Comparison of ENCODE assay signal across 13 cellular contexts in the genomic region with DNA sequence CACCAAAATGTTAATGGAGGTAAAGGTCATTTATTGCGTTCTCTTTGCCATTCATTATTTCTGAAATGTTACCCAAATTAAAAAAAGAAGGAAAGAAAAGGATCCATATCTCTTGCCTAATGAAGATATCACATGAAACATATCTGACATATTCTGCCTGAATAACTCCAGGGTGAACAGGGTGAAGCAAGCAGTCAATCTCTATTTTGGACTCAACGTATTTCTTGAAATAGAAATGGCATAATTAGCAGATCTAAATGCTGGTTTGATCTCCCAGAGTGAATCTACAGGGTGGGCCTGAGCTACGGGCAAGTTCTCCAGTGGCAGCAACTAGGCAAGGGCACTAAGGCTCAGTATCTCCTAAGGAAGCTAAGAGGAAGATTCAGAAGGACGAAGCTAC. TPM values are rescaled to one million over a fixed set of nuclear protein-coding genes. Genes with fewer than 3 reads are reported as not detected.
DNase-seq lines count a peak whose midpoint lies in the region; ATAC-seq and TF ChIP-seq lines count a peak whose summit lies in the region.
"Had no signal": no experiment of that assay in that cellular context is flagged by ENCODE, and none has a peak within 500 bp of the region (broad histone marks: within the 10 kb centered on the region; RNA-seq: fewer than 3 reads in every experiment).

No MANE protein-coding gene starts in this region.

- H3K36me3 ChIP-seq in skeletal muscle tissue (ENCODE audit: control insufficient read depth in 3 of 3, insufficient read depth in 3 of 3, low read length in 3 of 3) = no peaks in the 10 kb centered on the region

- no peaks in the 10 kb centered on the region for H3K9me3 Mint-ChIP-seq in osteocyte (ENCODE audit: unreplicated experiment)
- H3K9me3 Mint-ChIP-seq: CD4-positive, CD25-positive, alpha-beta regulatory T cell had no signal

- peak overlapping the region; percentile 82 for H3K27ac ChIP-seq in skeletal muscle tissue (ENCODE audit: low read depth, low read length)
- H3K27ac ChIP-seq: GM23248 had no signal

- intact Hi-C loops in left ventricle myocardium superior (cut with micrococcal nuclease) (no loop called here), left cardiac atrium (cut with DNase I) (no loop called here)

- no peaks in the 10 kb centered on the region for H3K27me3 Mint-ChIP-seq in osteocyte (ENCODE audit: unreplicated experiment)
- H3K27me3 Mint-ChIP-seq: B cell; CD4-positive, CD25-positive, alpha-beta regulatory T cell had no signal

- H3K27me3 ChIP-seq in skeletal muscle tissue (ENCODE audit: control insufficient read depth in 3 of 3, insufficient read depth in 3 of 3, low read length in 3 of 3) = no peaks in the 10 kb centered on the region

- peak overlapping the region in 2 of 3 donors; percentile 37 to 55 for H3K4me3 ChIP-seq in skeletal muscle tissue (ENCODE audit: low read length in 3 of 3)
- H3K4me3 ChIP-seq: GM23248 had no signal

- peaks cover 79% of the 10 kb centered on the region for H3K4me1 Mint-ChIP-seq in osteocyte (ENCODE audit: unreplicated experiment)

- DNase-seq in left ventricle myocardium superior (no peak), left cardiac atrium (no peak), osteocyte (ENCODE audit: extremely low spot score, unreplicated experiment) (no peak), GM20000 (ENCODE audit: low spot score) (no peak), mucosa of gallbladder (ENCODE audit: low spot score) (no peak)
- DNase-seq: C1 segment of cervical spinal cord; Caco-2; CD4-positive, CD25-positive, alpha-beta regulatory T cell; GM23248; HCEC 1CT had no signal

- peaks cover 7 to 53% (median 28%) of the 10 kb centered on the region in 3 donors for H3K4me1 ChIP-seq in skeletal muscle tissue (ENCODE audit: control insufficient read depth in 3 of 3, insufficient read depth in 3 of 3, low read length in 3 of 3)

- H3K4me3 Mint-ChIP-seq in osteocyte (ENCODE audit: unreplicated experiment) = no peak overlapping the region
- H3K4me3 Mint-ChIP-seq: B cell; CD4-positive, CD25-positive, alpha-beta regulatory T cell had no signal

- H3K9ac ChIP-seq in skeletal muscle tissue (ENCODE audit: low read depth in 1 of 3, low read length in 3 of 3) = peak overlapping the region in 2 of 3 donors; percentile 45 to 51
- H3K9ac ChIP-seq: GM23248 had no signal

- peak; percentile 43 for ATAC-seq in left ventricle myocardium superior
- ATAC-seq in left cardiac atrium = no peak
- no peak for ATAC-seq in esophagus mucosa

- TF ChIP-seq CTCF in osteocyte (IDR thresholded peaks at IDR 0.05) (no peak), GM20000 (IDR thresholded peaks at IDR 0.05; ENCODE audit: extremely low read depth, missing control alignments) (no peak)

- no peaks in the 10 kb centered on the region for H3K9me3 ChIP-seq in skeletal muscle tissue (ENCODE audit: control insufficient read depth in 3 of 3, low read length in 3 of 3)
- H3K9me3 ChIP-seq: Caco-2 had no signal

- H3K36me3 Mint-ChIP-seq in osteocyte (ENCODE audit: unreplicated experiment) = peaks cover 8% of the 10 kb centered on the region
- H3K36me3 Mint-ChIP-seq: CD4-positive, CD25-positive, alpha-beta regulatory T cell had no signal

- peak overlapping the region; percentile 97 for H3K27ac Mint-ChIP-seq in osteocyte (ENCODE audit: unreplicated experiment)
- H3K27ac Mint-ChIP-seq: B cell; CD4-positive, CD25-positive, alpha-beta regulatory T cell had no signal

RNA-seq across cellular contexts. Expression of gene MPP7, which starts 24.0 kb away (rescaled TPM):
- 15.3 TPM for total RNA-seq in left ventricle myocardium superior
- total RNA-seq in left cardiac atrium = 10 to 100 TPM in 1 of 2 donors, 1 to 10 TPM in 1; 9.7 to 11.0 TPM
- 37.4 and 41.9 TPM in 2 replicates for total RNA-seq in osteocyte
- total RNA-seq in skeletal muscle tissue = 5.7 TPM
- total RNA-seq in esophagus mucosa = 53.6 TPM
- 47.5 TPM for total RNA-seq in mucosa of gallbladder
